Comparison of ENCODE assay signal across 1 cellular context in the genomic region with DNA sequence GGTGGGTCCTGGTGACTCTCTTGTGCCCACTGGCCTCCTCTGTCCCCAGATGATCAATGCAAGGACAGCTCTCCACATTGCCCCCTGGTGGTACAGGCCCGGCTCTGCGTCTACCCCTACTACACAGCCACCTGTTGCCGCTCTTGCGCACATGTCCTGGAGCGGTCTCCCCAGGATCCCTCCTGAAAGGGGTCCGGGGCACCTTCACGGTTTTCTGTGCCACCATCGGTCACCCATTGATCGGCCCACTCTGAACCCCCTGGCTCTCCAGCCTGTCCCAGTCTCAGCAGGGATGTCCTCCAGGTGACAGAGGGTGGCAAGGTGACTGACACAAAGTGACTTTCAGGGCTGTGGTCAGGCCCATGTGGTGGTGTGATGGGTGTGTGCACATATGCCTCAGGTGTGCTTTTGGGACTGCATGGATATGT.
TF ChIP-seq lines count a peak whose summit lies in the region.

No MANE protein-coding gene starts in this region.

TF ChIP-seq in HEK293, 187 proteins besides CTCF, POLR2A, EP300 and RAD21 (continued from another document):
- TF ChIP-seq ZFP37 (tag by site-specific recombination; IDR thresholded peaks at IDR 0.05) (no peak), ZNF580 (tag by site-specific recombination; IDR thresholded peaks at IDR 0.05) (no peak), ZNF549 (tag by site-specific recombination; IDR thresholded peaks at IDR 0.05) (no peak), AEBP2 (tag by site-specific recombination; IDR thresholded peaks at IDR 0.05; ENCODE audit: borderline replicate concordance) (no peak), PRDM1 (tag by site-specific recombination; IDR thresholded peaks at IDR 0.05) (no peak), ZNF843 (tag by site-specific recombination; IDR thresholded peaks at IDR 0.05) (no peak), ZNF529 (tag by site-specific recombination; IDR thresholded peaks at IDR 0.05; ENCODE audit: insufficient replicate concordance) (no peak), SP7 (tag by site-specific recombination; IDR thresholded peaks at IDR 0.05) (0 out of 2 replicates have a peak, but pooled peaks have one; percentile 29), ZNF239 (tag by site-specific recombination; IDR thresholded peaks at IDR 0.05) (no peak), ZNF2 (tag by site-specific recombination; IDR thresholded peaks at IDR 0.05) (peak; percentile 81), ZFHX2 (tag by site-specific recombination; conservative IDR thresholded peaks at IDR 0.05) (no peak), ZNF664 (tag by site-specific recombination; IDR thresholded peaks at IDR 0.05) (no peak), ZNF830 (tag by site-specific recombination; IDR thresholded peaks at IDR 0.05; ENCODE audit: low read depth) (no peak), ZNF10 (tag by site-specific recombination; IDR thresholded peaks at IDR 0.05) (no peak), SETDB1 (IDR thresholded peaks at IDR 0.05; ENCODE audit: insufficient read length, low read length) (no peak), ZEB2 (tag by site-specific recombination; IDR thresholded peaks at IDR 0.05) (no peak), SCRT1 (tag by site-specific recombination; IDR thresholded peaks at IDR 0.05; ENCODE audit: borderline replicate concordance) (peak; percentile 100), ZNF274 (IDR thresholded peaks at IDR 0.05; ENCODE audit: low read length) (no peak), ZNF274 (tag by site-specific recombination; IDR thresholded peaks at IDR 0.05; ENCODE audit: borderline replicate concordance) (no peak), ZNF221 (tag by site-specific recombination; IDR thresholded peaks at IDR 0.05; ENCODE audit: borderline replicate concordance) (no peak), KLF17 (tag by site-specific recombination; IDR thresholded peaks at IDR 0.05) (0 out of 2 replicates have a peak, but pooled peaks have one; percentile 38), ZNF169 (tag by site-specific recombination; IDR thresholded peaks at IDR 0.05) (no peak), ZNF610 (tag by site-specific recombination; IDR thresholded peaks at IDR 0.05; ENCODE audit: borderline replicate concordance) (0 out of 2 replicates have a peak, but pooled peaks have one; percentile 57), GFI1B (tag by site-specific recombination; IDR thresholded peaks at IDR 0.05) (no peak), ZNF324 (tag by site-specific recombination; IDR thresholded peaks at IDR 0.05) (no peak), SCRT2 (tag by site-specific recombination; IDR thresholded peaks at IDR 0.05) (peak; percentile 100), ZNF654 (tag by site-specific recombination; IDR thresholded peaks at IDR 0.05; ENCODE audit: low read depth) (peak; percentile 34; the same call in 1 of the 2 replicates), ZFP41 (tag by site-specific recombination; IDR thresholded peaks at IDR 0.05; ENCODE audit: borderline replicate concordance) (no peak), ZNF366 (tag by site-specific recombination; conservative IDR thresholded peaks at IDR 0.05) (no peak), SP2 (tag by site-specific recombination; IDR thresholded peaks at IDR 0.05) (no peak), ZNF214 (tag by site-specific recombination; IDR thresholded peaks at IDR 0.05; ENCODE audit: borderline replicate concordance) (no peak), ZNF335 (tag by site-specific recombination; conservative IDR thresholded peaks at IDR 0.05) (no peak), ZNF311 (tag by site-specific recombination; IDR thresholded peaks at IDR 0.05; ENCODE audit: borderline replicate concordance) (no peak), ZNF266 (tag by site-specific recombination; IDR thresholded peaks at IDR 0.05; ENCODE audit: low read depth) (no peak), PRDM4 (tag by site-specific recombination; IDR thresholded peaks at IDR 0.05) (no peak)
- TF ChIP-seq, protein P1, sequence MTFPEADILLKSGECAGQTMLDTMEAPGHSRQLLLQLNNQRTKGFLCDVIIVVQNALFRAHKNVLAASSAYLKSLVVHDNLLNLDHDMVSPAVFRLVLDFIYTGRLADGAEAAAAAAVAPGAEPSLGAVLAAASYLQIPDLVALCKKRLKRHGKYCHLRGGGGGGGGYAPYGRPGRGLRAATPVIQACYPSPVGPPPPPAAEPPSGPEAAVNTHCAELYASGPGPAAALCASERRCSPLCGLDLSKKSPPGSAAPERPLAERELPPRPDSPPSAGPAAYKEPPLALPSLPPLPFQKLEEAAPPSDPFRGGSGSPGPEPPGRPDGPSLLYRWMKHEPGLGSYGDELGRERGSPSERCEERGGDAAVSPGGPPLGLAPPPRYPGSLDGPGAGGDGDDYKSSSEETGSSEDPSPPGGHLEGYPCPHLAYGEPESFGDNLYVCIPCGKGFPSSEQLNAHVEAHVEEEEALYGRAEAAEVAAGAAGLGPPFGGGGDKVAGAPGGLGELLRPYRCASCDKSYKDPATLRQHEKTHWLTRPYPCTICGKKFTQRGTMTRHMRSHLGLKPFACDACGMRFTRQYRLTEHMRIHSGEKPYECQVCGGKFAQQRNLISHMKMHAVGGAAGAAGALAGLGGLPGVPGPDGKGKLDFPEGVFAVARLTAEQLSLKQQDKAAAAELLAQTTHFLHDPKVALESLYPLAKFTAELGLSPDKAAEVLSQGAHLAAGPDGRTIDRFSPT (tag by site-specific recombination; IDR thresholded peaks at IDR 0.05), result 0 out of 2 replicates have a peak, but pooled peaks have one; percentile 32
- TF ChIP-seq, protein P2, sequence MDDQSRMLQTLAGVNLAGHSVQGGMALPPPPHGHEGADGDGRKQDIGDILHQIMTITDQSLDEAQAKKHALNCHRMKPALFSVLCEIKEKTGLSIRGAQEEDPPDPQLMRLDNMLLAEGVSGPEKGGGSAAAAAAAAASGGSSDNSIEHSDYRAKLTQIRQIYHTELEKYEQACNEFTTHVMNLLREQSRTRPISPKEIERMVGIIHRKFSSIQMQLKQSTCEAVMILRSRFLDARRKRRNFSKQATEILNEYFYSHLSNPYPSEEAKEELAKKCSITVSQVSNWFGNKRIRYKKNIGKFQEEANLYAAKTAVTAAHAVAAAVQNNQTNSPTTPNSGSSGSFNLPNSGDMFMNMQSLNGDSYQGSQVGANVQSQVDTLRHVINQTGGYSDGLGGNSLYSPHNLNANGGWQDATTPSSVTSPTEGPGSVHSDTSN (CRISPR knock-in tag; IDR thresholded peaks at IDR 0.05), result no peak
- TF ChIP-seq, protein P3, sequence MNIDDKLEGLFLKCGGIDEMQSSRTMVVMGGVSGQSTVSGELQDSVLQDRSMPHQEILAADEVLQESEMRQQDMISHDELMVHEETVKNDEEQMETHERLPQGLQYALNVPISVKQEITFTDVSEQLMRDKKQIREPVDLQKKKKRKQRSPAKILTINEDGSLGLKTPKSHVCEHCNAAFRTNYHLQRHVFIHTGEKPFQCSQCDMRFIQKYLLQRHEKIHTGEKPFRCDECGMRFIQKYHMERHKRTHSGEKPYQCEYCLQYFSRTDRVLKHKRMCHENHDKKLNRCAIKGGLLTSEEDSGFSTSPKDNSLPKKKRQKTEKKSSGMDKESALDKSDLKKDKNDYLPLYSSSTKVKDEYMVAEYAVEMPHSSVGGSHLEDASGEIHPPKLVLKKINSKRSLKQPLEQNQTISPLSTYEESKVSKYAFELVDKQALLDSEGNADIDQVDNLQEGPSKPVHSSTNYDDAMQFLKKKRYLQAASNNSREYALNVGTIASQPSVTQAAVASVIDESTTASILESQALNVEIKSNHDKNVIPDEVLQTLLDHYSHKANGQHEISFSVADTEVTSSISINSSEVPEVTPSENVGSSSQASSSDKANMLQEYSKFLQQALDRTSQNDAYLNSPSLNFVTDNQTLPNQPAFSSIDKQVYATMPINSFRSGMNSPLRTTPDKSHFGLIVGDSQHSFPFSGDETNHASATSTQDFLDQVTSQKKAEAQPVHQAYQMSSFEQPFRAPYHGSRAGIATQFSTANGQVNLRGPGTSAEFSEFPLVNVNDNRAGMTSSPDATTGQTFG (tag by site-specific recombination; IDR thresholded peaks at IDR 0.05; ENCODE audit: borderline replicate concordance), result no peak
- TF ChIP-seq, protein P4, sequence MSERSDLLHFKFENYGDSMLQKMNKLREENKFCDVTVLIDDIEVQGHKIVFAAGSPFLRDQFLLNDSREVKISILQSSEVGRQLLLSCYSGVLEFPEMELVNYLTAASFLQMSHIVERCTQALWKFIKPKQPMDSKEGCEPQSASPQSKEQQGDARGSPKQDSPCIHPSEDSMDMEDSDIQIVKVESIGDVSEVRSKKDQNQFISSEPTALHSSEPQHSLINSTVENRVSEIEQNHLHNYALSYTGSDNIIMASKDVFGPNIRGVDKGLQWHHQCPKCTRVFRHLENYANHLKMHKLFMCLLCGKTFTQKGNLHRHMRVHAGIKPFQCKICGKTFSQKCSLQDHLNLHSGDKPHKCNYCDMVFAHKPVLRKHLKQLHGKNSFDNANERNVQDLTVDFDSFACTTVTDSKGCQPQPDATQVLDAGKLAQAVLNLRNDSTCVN (tag by site-specific recombination; optimal IDR thresholded peaks at IDR 0.05), result no peak
